In the genomic region with DNA sequence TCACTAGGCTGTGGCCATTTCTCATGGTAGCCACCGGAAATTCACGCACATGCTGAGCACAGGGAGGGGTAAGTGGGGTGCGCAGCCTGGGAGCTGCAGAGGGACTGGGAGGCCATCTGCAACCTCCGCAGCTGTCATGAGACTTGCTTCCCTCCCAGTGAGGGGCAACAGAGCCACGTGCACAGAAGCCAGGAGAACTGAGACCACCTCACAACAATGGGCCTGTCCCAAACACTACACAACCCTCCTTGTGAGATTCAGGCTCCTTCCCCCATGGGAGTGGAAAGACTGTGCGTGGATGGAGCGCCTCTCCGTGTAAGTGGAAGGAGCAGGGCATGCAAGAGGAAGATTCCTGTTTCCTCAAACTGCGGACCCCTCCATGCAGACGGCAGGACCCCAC, we compare ENCODE assay signal across 30 cellular contexts. TPM values are rescaled to one million over a fixed set of nuclear protein-coding genes. Genes with fewer than 3 reads are reported as not detected.
"Had no signal": no experiment of that assay in that cellular context is flagged by ENCODE, and none has a peak within 500 bp of the region (broad histone marks: within the 10 kb centered on the region; RNA-seq: fewer than 3 reads in every experiment).

No MANE protein-coding gene starts in this region.

- H3K27ac ChIP-seq: esophagus squamous epithelium, pancreas, skin epidermis, thyroid gland, vagina had no signal

- ATAC-seq: effector memory CD8-positive, alpha-beta T cell; left lobe of liver; mucosa of descending colon; stimulated activated naive B cell treated with anti-CD40 and anti-IgM and Interleukin-4, amounts not matched to agents 10 μg/mL and 1 μg/mL and 100 μg/mL, for 72 hours had no signal

- H3K36me3 ChIP-seq: thyroid gland, vagina had no signal

- H3K27me3 ChIP-seq: pancreas, thyroid gland, vagina had no signal

- H3K9me3 ChIP-seq: esophagus squamous epithelium, mucosa of descending colon, pancreas, thyroid gland, vagina had no signal

- H3K4me1 ChIP-seq: esophagus squamous epithelium, pancreas, thyroid gland, vagina had no signal

- DNase-seq: cerebellar nuclear complex; cortex of kidney; effector memory CD8-positive, alpha-beta T cell; erythroblast; esophagus squamous epithelium; foreskin melanocyte; glutamatergic neuron; hypothalamus; immature natural killer cell; islet precursor cell; mesenchymal stem cell; naive B cell; nephron progenitor cell; occipital lobe; pancreas; stimulated activated CD4-positive, alpha-beta T cell treated with anti-CD3 and anti-CD28 coated beads, Interleukin-15, amount 100 ng/mL, for 24 hours; stimulated activated CD4-positive, alpha-beta T cell treated with anti-CD3 and anti-CD28 coated beads, Interleukin-2, amount 100 ng/mL, for 48 hours; stimulated activated naive B cell treated with anti-CD40 and anti-IgM and Interleukin-4, amounts not matched to agents 10 μg/mL and 1 μg/mL and 100 μg/mL, for 72 hours; stimulated activated naive CD8-positive, alpha-beta T cell treated with anti-CD3 and anti-CD28 coated beads, Interleukin-15, amount 100 ng/mL, for 72 hours; thyroid gland; trophoblast cell had no signal

- FAIRE-seq: endometrium, pancreas had no signal

- H3K4me3 ChIP-seq: esophagus squamous epithelium, mucosa of descending colon, pancreas, skin epidermis, thyroid gland, vagina had no signal

RNA-seq across cellular contexts. Expression of a gene that starts 41.6 kb away (rescaled TPM):
- total RNA-seq: dermis microvascular lymphatic vessel endothelial cell, lung microvascular endothelial cell, occipital lobe, progenitor cell of endocrine pancreas, temporal lobe had no signal

RNA-seq across cellular contexts. Expression of a gene that starts 55.6 kb away (rescaled TPM):
- total RNA-seq: occipital lobe had no signal
